Comparison of ENCODE assay signal across 21 cellular contexts in the genomic region with DNA sequence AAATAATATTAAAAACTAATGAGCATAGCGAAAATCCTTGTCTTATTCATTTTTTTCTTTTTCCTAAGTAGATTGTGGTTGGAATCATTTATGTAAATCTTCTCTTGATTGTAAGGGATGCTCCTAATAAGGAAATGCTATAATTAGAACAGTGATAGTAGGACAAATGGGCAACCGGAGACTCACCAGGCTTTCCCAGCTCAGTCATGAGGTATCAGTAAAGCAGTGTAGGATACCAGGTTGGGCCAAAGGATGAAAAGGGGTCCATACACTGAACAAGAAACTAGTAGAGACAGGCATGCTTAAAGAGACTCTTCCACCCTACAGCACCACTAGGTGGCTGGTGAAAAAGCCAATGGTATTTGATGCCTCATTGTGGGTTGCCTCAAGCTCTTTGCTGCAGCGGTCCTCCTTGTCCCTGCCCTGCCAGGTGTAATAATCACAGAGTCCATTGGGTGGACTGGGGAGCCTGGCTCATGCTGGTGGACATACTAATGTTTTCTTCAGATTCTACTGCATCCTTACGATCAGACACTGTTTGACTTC.
DNase-seq lines count a peak whose midpoint lies in the region; ATAC-seq, FAIRE-seq and TF ChIP-seq lines count a peak whose summit lies in the region.
"Had no signal": no experiment of that assay in that cellular context is flagged by ENCODE, and none has a peak within 500 bp of the region (broad histone marks: within the 10 kb centered on the region; RNA-seq: fewer than 3 reads in every experiment).

No MANE protein-coding gene starts in this region.

- H3K4me1 Mint-ChIP-seq in activated CD4-positive, alpha-beta T cell treated with anti-CD3 and anti-CD28 coated beads, Interleukin-2, amount 10 ng/mL, durations not matched to agents 24 days and 14 days = no peaks in the 10 kb centered on the region
- no peaks in the 10 kb centered on the region for H3K4me1 Mint-ChIP-seq in nephron progenitor cell
- H3K4me1 Mint-ChIP-seq: naive B cell; stimulated activated memory B cell treated with anti-CD40 and anti-IgM and Interleukin-4, amounts not matched to agents 10 μg/mL and 1 μg/mL and 100 μg/mL, for 72 hours had no signal

- peak; percentile 71 to 92 for ATAC-seq in A549
- ATAC-seq in esophagus mucosa = no peak
- ATAC-seq: body of pancreas; left lung; stimulated activated memory B cell treated with anti-CD40 and anti-IgM and Interleukin-4, amounts not matched to agents 10 μg/mL and 1 μg/mL and 100 μg/mL, for 72 hours had no signal

- WGBS in A549 (ENCODE audit: missing lambda C conversion rate) = 17% methylated on average over 4 of the region's 4 CpGs

- POLR2A ChIA-PET in A549 (lab: Yijun Ruan, JAX) = no interaction called here

- H3K27me3 Mint-ChIP-seq in activated CD4-positive, alpha-beta T cell treated with anti-CD3 and anti-CD28 coated beads, Interleukin-2, amount 10 ng/mL, durations not matched to agents 24 days and 14 days = peaks cover 2% of the 10 kb centered on the region
- peaks cover 4% of the 10 kb centered on the region for H3K27me3 Mint-ChIP-seq in nephron progenitor cell (ENCODE audit: low read depth, poor library complexity)
- H3K27me3 Mint-ChIP-seq: stimulated activated memory B cell treated with anti-CD40 and anti-IgM and Interleukin-4, amounts not matched to agents 10 μg/mL and 1 μg/mL and 100 μg/mL, for 72 hours had no signal

- no peak for TF ChIP-seq EP300 in A549 (IDR thresholded peaks at IDR 0.05)

- TF ChIP-seq RAD21 in A549 (conservative IDR thresholded peaks at IDR 0.05 in 1 of 2, IDR thresholded peaks at IDR 0.05 in 1 of 2) = no peak

- H3K4me2 ChIP-seq in A549 (no peak overlapping the region), OCI-LY3 (ENCODE audit: low read length) (no peak overlapping the region)

- TF ChIP-seq POLR2A in A549 (IDR thresholded peaks at IDR 0.05; ENCODE audit: low read length) = no peak

- H3K4me3 ChIP-seq in A549 = no peak overlapping the region
- H3K4me3 ChIP-seq in OCI-LY3 (ENCODE audit: low read length) = no peak overlapping the region
- no peak overlapping the region for H3K4me3 ChIP-seq in epithelial cell of esophagus (ENCODE audit: low read length)
- H3K4me3 ChIP-seq: body of pancreas, left lung, right atrium auricular region had no signal

- FAIRE-seq in A549 (lab: Jason Lieb, UNC) = no peak
- FAIRE-seq: GM19239, TTC549 had no signal

- DNase-seq in A549 (ENCODE audit: low read depth in 1 of 2, low spot score in 1 of 2) = peak; percentile 21 to 47
- DNase-seq in epithelial cell of esophagus (ENCODE audit: low read depth) = peak; percentile 4
- no peak for DNase-seq in activated CD4-positive, alpha-beta T cell treated with anti-CD3 and anti-CD28 coated beads, Interleukin-2, amount 10 ng/mL, durations not matched to agents 24 days and 14 days
- DNase-seq in NK-92 treated with Interleukin-12 subunit alpha and Interleukin-12 subunit beta, amount 100 ng/mL, for 24 hours (lab: John Stamatoyannopoulos, UW) = no peak
- no peak for DNase-seq in nephron progenitor cell
- DNase-seq: activated gamma-delta T cell; body of pancreas; effector memory CD4-positive, alpha-beta T cell; left lung; MM.1S; naive B cell; NCI-H345; SHP77; stimulated activated CD4-positive, alpha-beta T cell treated with anti-CD3 and anti-CD28 coated beads, Interleukin-4, amount 100 ng/mL, for 4 hours had no signal

- H3K4me1 ChIP-seq in A549 (no peaks in the 10 kb centered on the region), OCI-LY3 (ENCODE audit: low read length) (no peaks in the 10 kb centered on the region)
- H3K4me1 ChIP-seq: body of pancreas, left lung, right atrium auricular region had no signal

- H3K9me3 ChIP-seq in A549 = no peaks in the 10 kb centered on the region
- H3K9me3 ChIP-seq in OCI-LY3 (ENCODE audit: insufficient read depth, low read length) = 0 out of 2 replicates have a peak, but pooled peaks cover 7% of the 10 kb centered on the region
- H3K9me3 ChIP-seq: body of pancreas, left lung, right atrium auricular region had no signal

- no peak overlapping the region for H3K4me3 Mint-ChIP-seq in activated CD4-positive, alpha-beta T cell treated with anti-CD3 and anti-CD28 coated beads, Interleukin-2, amount 10 ng/mL, durations not matched to agents 24 days and 14 days
- H3K4me3 Mint-ChIP-seq in nephron progenitor cell = no peak overlapping the region
- H3K4me3 Mint-ChIP-seq: naive B cell; stimulated activated memory B cell treated with anti-CD40 and anti-IgM and Interleukin-4, amounts not matched to agents 10 μg/mL and 1 μg/mL and 100 μg/mL, for 72 hours had no signal

- no peak overlapping the region for H3K27ac Mint-ChIP-seq in activated CD4-positive, alpha-beta T cell treated with anti-CD3 and anti-CD28 coated beads, Interleukin-2, amount 10 ng/mL, durations not matched to agents 24 days and 14 days
- no peak overlapping the region for H3K27ac Mint-ChIP-seq in nephron progenitor cell
- H3K27ac Mint-ChIP-seq: naive B cell; stimulated activated memory B cell treated with anti-CD40 and anti-IgM and Interleukin-4, amounts not matched to agents 10 μg/mL and 1 μg/mL and 100 μg/mL, for 72 hours had no signal

- no peaks in the 10 kb centered on the region for H3K79me2 ChIP-seq in OCI-LY3 (ENCODE audit: low read length)

- H3K9ac ChIP-seq in OCI-LY3 (ENCODE audit: low read length) = no peak overlapping the region

- H3K36me3 Mint-ChIP-seq in activated CD4-positive, alpha-beta T cell treated with anti-CD3 and anti-CD28 coated beads, Interleukin-2, amount 10 ng/mL, durations not matched to agents 24 days and 14 days (ENCODE audit: low read depth) = no peaks in the 10 kb centered on the region
- peaks cover 22% of the 10 kb centered on the region for H3K36me3 Mint-ChIP-seq in nephron progenitor cell (ENCODE audit: low read depth)
- H3K36me3 Mint-ChIP-seq: naive B cell; stimulated activated memory B cell treated with anti-CD40 and anti-IgM and Interleukin-4, amounts not matched to agents 10 μg/mL and 1 μg/mL and 100 μg/mL, for 72 hours had no signal

- H4K20me1 ChIP-seq in OCI-LY3 (ENCODE audit: insufficient read depth, low read length) = no peaks in the 10 kb centered on the region

- H3K9me3 Mint-ChIP-seq in activated CD4-positive, alpha-beta T cell treated with anti-CD3 and anti-CD28 coated beads, Interleukin-2, amount 10 ng/mL, durations not matched to agents 24 days and 14 days = no peaks in the 10 kb centered on the region
- H3K9me3 Mint-ChIP-seq in nephron progenitor cell = peaks cover 24% of the 10 kb centered on the region

- intact Hi-C loops in activated CD4-positive, alpha-beta T cell treated with anti-CD3 and anti-CD28 coated beads, Interleukin-2, amount 10 ng/mL, durations not matched to agents 24 days and 14 days (cut with micrococcal nuclease) = no loop called here

- CTCF ChIA-PET in A549 (lab: Yijun Ruan, JAX) = no interaction called here

- no peaks in the 10 kb centered on the region for H3K27me3 ChIP-seq in OCI-LY3 (ENCODE audit: low read depth, low read length)
- H3K27me3 ChIP-seq: body of pancreas, left lung, right atrium auricular region had no signal

- no peak overlapping the region for H2AFZ ChIP-seq in OCI-LY3 (ENCODE audit: low read depth, low read length)

- H3K27ac ChIP-seq in A549 (no peak overlapping the region), OCI-LY3 (ENCODE audit: low read length) (no peak overlapping the region)
- H3K27ac ChIP-seq: body of pancreas, left lung, right atrium auricular region had no signal

- no peaks in the 10 kb centered on the region for H3K36me3 ChIP-seq in OCI-LY3 (replicated peaks; ENCODE audit: low read depth, low read length)
- H3K36me3 ChIP-seq: left lung, right atrium auricular region had no signal

- TF ChIP-seq CTCF in A549 (IDR thresholded peaks at IDR 0.05) (no peak), GM12874 (IDR thresholded peaks at IDR 0.05; ENCODE audit: insufficient read depth, low read depth, low read length) (peak; percentile 27; the same call in 1 of the 2 replicates), OCI-LY3 (IDR thresholded peaks at IDR 0.05; ENCODE audit: low read depth, low read length) (peak; percentile 20), epithelial cell of esophagus (IDR thresholded peaks at IDR 0.05; ENCODE audit: insufficient read depth, low read depth, low read length, missing control alignments) (peak; percentile 13), nephron progenitor cell (IDR thresholded peaks at IDR 0.05) (no peak)

TF ChIP-seq in A549, 52 proteins besides CTCF, POLR2A, EP300 and RAD21:
- no peak for TF ChIP-seq SREBF2 (IDR thresholded peaks at IDR 0.05)
- no peak for TF ChIP-seq ZFP36 (IDR thresholded peaks at IDR 0.05; ENCODE audit: borderline replicate concordance, partially characterized antibody)
- no peak for TF ChIP-seq ZNF302 (CRISPR knock-in tag; IDR thresholded peaks at IDR 0.05)

Comparison
In these comparisons a context has a peak if more than half of its experiments do, and no peak if none do; other contexts are left out.
1. DNase-seq: peak in A549 (2 of 2) and epithelial cell of esophagus (single experiment); none in activated CD4-positive, alpha-beta T cell treated with anti-CD3 and anti-CD28 coated beads, Interleukin-2, amount 10 ng/mL, durations not matched to agents 24 days and 14 days (single experiment), NK-92 treated with Interleukin-12 subunit alpha and Interleukin-12 subunit beta, amount 100 ng/mL, for 24 hours (single experiment) and nephron progenitor cell (single experiment).
2. CTCF ChIP-seq: peak in GM12874 (single experiment), OCI-LY3 (single experiment) and epithelial cell of esophagus (single experiment); none in A549 (single experiment) and nephron progenitor cell (single experiment).